8 cellular contexts compared by ENCODE assay signal in genomic region chr9:85940832-85941616, GRCh38. TPM values are rescaled to one million over a fixed set of nuclear protein-coding genes. Genes with fewer than 3 reads are reported as not detected.
DNase-seq lines count a peak whose midpoint lies in the region; ATAC-seq, FAIRE-seq and TF ChIP-seq lines count a peak whose summit lies in the region.

Gene NAA35, plus strand, starts transcription at chr9:85941146. Its CDS starts 1,014 bp downstream, at chr9:85942160.

- H3K27me3 ChIP-seq in heart left ventricle, result no peaks in the 10 kb centered on the region
- H3K27me3 ChIP-seq in upper lobe of left lung, result no peaks in the 10 kb centered on the region

- peaks cover 4 to 39% (median 26%) of the 10 kb centered on the region in 12 donors for H3K4me1 ChIP-seq in heart left ventricle
- H3K4me1 ChIP-seq in upper lobe of left lung, result peaks cover 15 to 24% (median 17%) of the 10 kb centered on the region in 4 donors

- peak within 1 kb of the TSS; percentile 72 to 100 (median 95) for H3K4me3 ChIP-seq in heart left ventricle
- peak within 1 kb of the TSS; percentile 73 to 82 (median 78) for H3K4me3 ChIP-seq in upper lobe of left lung

- H3K27ac ChIP-seq in heart left ventricle, result peak within 1 kb of the TSS; percentile 83 to 99 (median 96)
- H3K27ac ChIP-seq in upper lobe of left lung, result peak within 1 kb of the TSS; percentile 90 to 95 (median 92)

- peak; percentile 87 for ATAC-seq in HG02870 (IDR thresholded peaks at IDR 0.05; ENCODE audit: unreplicated experiment)
- peak; percentile 97 to 99 (median 98) for ATAC-seq in heart left ventricle
- peak; percentile 98 to 99 for ATAC-seq in upper lobe of left lung (ENCODE audit: low FRiP score in 2 of 2)

- FAIRE-seq in GM12892 (lab: Jason Lieb, UNC), result peak; percentile 93

- intact Hi-C loops in T-helper 1 cell treated with Interleukin-12 subunit alpha and Interleukin-12 subunit beta and Interleukin-4 antibody, amounts not matched to agents 30 ng/mL and 1 ng/mL, for 36 hours (cut with micrococcal nuclease), result loop anchor here (1.0 to 10.0 kb wide), 10 partner anchors 27 to 1961 kb away; partner anchors contain the start of genes AGTPBP1, GAS1, HNRNPK and ISCA1
- intact Hi-C loops in heart left ventricle (cut with DNase I), result loop anchor here in 2 of 10 donors (5.0 to 10.0 kb wide), 2 partner anchors 344 to 1964 kb away; partner anchors contain the start of gene ISCA1 (in 1 of the 2)
- intact Hi-C loops in posterior cingulate gyrus (cut with DNase I), result no loop called here

- DNase-seq in GM12892 (ENCODE audit: insufficient read length) (peak; percentile 86), NCI-H146 treated with DMSO at 0.1 percent for 48 hours (lab: John Stamatoyannopoulos, UW; ENCODE audit: unreplicated experiment) (peak; percentile 88), amniotic epithelial cell (ENCODE audit: low read depth) (peak; percentile 97), heart left ventricle (peak; percentile 98 to 99 (median 98)), posterior cingulate gyrus (peak; percentile 94 to 99 (median 98)), upper lobe of left lung (peak; percentile 98 to 99)

- WGBS in heart left ventricle, 4 donors, result 0% methylated on average over 44 to 93 of the region's 93 CpGs
- WGBS in upper lobe of left lung, 2 donors, result 0 to 1% methylated on average over 2 to 46 of the region's 93 CpGs

- TF ChIP-seq EP300 in upper lobe of left lung (IDR thresholded peaks at IDR 0.05), result no peak

- peaks cover 0 to 37% (median 26%) of the 10 kb centered on the region in 9 donors for H3K36me3 ChIP-seq in heart left ventricle
- peaks cover 0 to 13% (median under 1%) of the 10 kb centered on the region in 4 donors for H3K36me3 ChIP-seq in upper lobe of left lung

- no peak; the same call in 1 of the 2 replicates for TF ChIP-seq POLR2A in GM12892 (IDR thresholded peaks at IDR 0.05; ENCODE audit: low read depth, low read length)
- peak in 1 of 2 donors; percentile 40 for TF ChIP-seq POLR2A in heart left ventricle (IDR thresholded peaks at IDR 0.05)
- TF ChIP-seq POLR2A in upper lobe of left lung (IDR thresholded peaks at IDR 0.05), result peak in 3 of 4 donors; percentile 18 to 81 (median 76)

- H3K9me3 ChIP-seq in heart left ventricle (no peaks in the 10 kb centered on the region), upper lobe of left lung (no peaks in the 10 kb centered on the region)

- TF ChIP-seq CTCF in heart left ventricle (IDR thresholded peaks at IDR 0.05) (no peak), upper lobe of left lung (IDR thresholded peaks at IDR 0.05) (peak in 1 of 6 experiments; percentile 12)

RNA-seq across cellular contexts. Expression of gene NAA35, which starts in this region (rescaled TPM):
- 17.5 TPM for polyA plus RNA-seq in GM12892 (2012; ENCODE audit: missing spikeins)
- total RNA-seq in T-helper 1 cell treated with Interleukin-12 subunit alpha and Interleukin-12 subunit beta and Interleukin-4 antibody, amounts not matched to agents 30 ng/mL and 1 ng/mL, for 36 hours, result 24.2 and 24.8 TPM in 2 replicates
- total RNA-seq in heart left ventricle (10 to 100 TPM; 13.1 to 21.8 (median 16.5) TPM), upper lobe of left lung (10 to 100 TPM in 5 of 6 donors, 1 to 10 TPM in 1; 9.1 to 25.4 (median 15.5) TPM)
- polyA plus RNA-seq in heart left ventricle, result 10 to 100 TPM in 1 of 2 donors, 1 to 10 TPM in 1; 4.0 to 17.2 TPM

Comparison
In these comparisons a context has a peak if more than half of its experiments do, and no peak if none do; other contexts are left out.
1. Peak in every context shown above with its lines: DNase-seq, ATAC-seq, H3K4me3 ChIP-seq and H3K27ac ChIP-seq.